Comparison of ENCODE assay signal across 19 cellular contexts in genomic region chrX:23993012-23993633, GRCh38. TPM values are rescaled to one million over a fixed set of nuclear protein-coding genes. Genes with fewer than 3 reads are reported as not detected.
DNase-seq lines count a peak whose midpoint lies in the region; ATAC-seq, FAIRE-seq and TF ChIP-seq lines count a peak whose summit lies in the region.
"Had no signal": no experiment of that assay in that cellular context is flagged by ENCODE, and none has a peak within 500 bp of the region (broad histone marks: within the 10 kb centered on the region; RNA-seq: fewer than 3 reads in every experiment).

No MANE protein-coding gene starts in this region.

- peak overlapping the region; percentile 15 for H3K27ac Mint-ChIP-seq in T-helper 2 cell treated with Interferon-gamma antibody and Interleukin-4, amounts not matched to agents 5 μg/mL and 100 μg/mL, for 36 hours
- H3K27ac Mint-ChIP-seq in astrocyte (ENCODE audit: unreplicated experiment) = no peak overlapping the region

- H3K4me2 ChIP-seq in astrocyte (ENCODE audit: low read length) (peak overlapping the region; percentile 19), PC-3 (ENCODE audit: low read length) (no peak overlapping the region)

- no peak for DNase-seq in T-helper 2 cell treated with Interferon-gamma antibody and Interleukin-4, amounts not matched to agents 5 μg/mL and 100 μg/mL, for 36 hours (ENCODE audit: low spot score)
- DNase-seq in T-helper 2 cell (no peak), EH (ENCODE audit: low read depth) (peak; percentile 6), astrocyte (ENCODE audit: low read depth) (peak; percentile 22), fibroblast of pulmonary artery (ENCODE audit: low read depth) (peak; percentile 51), PC-3 (no peak), SKM-1 (lab: John Stamatoyannopoulos, UW; ENCODE audit: unreplicated experiment) (no peak), GM19240 (ENCODE audit: insufficient read length, low spot score) (no peak)
- DNase-seq: 8988T; activated gamma-delta T cell treated with Interleukin-2 at 50 U/mL for 16 hours; aorta; effector memory CD8-positive, alpha-beta T cell; esophagus squamous epithelium; Karpas-422; mesendoderm; naive B cell; NCI-H187; spleen; upper lobe of right lung had no signal

- H3K27me3 Mint-ChIP-seq in T-helper 2 cell treated with Interferon-gamma antibody and Interleukin-4, amounts not matched to agents 5 μg/mL and 100 μg/mL, for 36 hours (ENCODE audit: low read depth) = no peaks in the 10 kb centered on the region
- no peaks in the 10 kb centered on the region for H3K27me3 Mint-ChIP-seq in astrocyte (ENCODE audit: low read depth, unreplicated experiment)
- H3K27me3 Mint-ChIP-seq: effector memory CD8-positive, alpha-beta T cell had no signal

- H4K20me1 ChIP-seq in astrocyte (ENCODE audit: insufficient read depth, low read length) (peaks cover 4% of the 10 kb centered on the region), PC-3 (ENCODE audit: low read length) (no peaks in the 10 kb centered on the region)

- peaks cover 22% of the 10 kb centered on the region for H3K36me3 Mint-ChIP-seq in T-helper 2 cell treated with Interferon-gamma antibody and Interleukin-4, amounts not matched to agents 5 μg/mL and 100 μg/mL, for 36 hours (ENCODE audit: low read depth)
- H3K36me3 Mint-ChIP-seq in astrocyte (ENCODE audit: low read depth, unreplicated experiment) = peaks cover 2% of the 10 kb centered on the region

- H3K9me3 ChIP-seq in astrocyte (ENCODE audit: insufficient read depth, low read depth, low read length) (no peaks in the 10 kb centered on the region), PC-3 (ENCODE audit: low read length) (no peaks in the 10 kb centered on the region)
- H3K9me3 ChIP-seq: esophagus squamous epithelium, spleen, upper lobe of right lung had no signal

- H2AFZ ChIP-seq in astrocyte (ENCODE audit: low read depth, low read length) (no peak overlapping the region), PC-3 (ENCODE audit: low read length) (no peak overlapping the region)

- BruUV-seq in PC-3 (replicated peaks; lab: Mats Ljungman, UMichigan) = no TSS peak

- no peaks in the 10 kb centered on the region for H3K9me2 ChIP-seq in PC-3 (replicated peaks; ENCODE audit: low read length)

- intact Hi-C loops in PC-3 (cut with micrococcal nuclease) = no loop called here

- H3K27ac ChIP-seq in astrocyte (ENCODE audit: low read depth, low read length) = no peak overlapping the region
- no peak overlapping the region for H3K27ac ChIP-seq in PC-3 (ENCODE audit: low read length)
- H3K27ac ChIP-seq: esophagus squamous epithelium, spleen, upper lobe of right lung had no signal

- no peaks in the 10 kb centered on the region for H3F3A ChIP-seq in PC-3 (ENCODE audit: low read length, unreplicated experiment)

- no peak overlapping the region for H3K4me3 ChIP-seq in astrocyte (ENCODE audit: insufficient read depth, low read depth, low read length)
- H3K4me3 ChIP-seq in fibroblast of pulmonary artery (replicated peaks; ENCODE audit: low read depth, low read length) = no peak overlapping the region
- no peak overlapping the region for H3K4me3 ChIP-seq in PC-3 (ENCODE audit: low read length)
- H3K4me3 ChIP-seq: esophagus squamous epithelium, spleen, upper lobe of right lung had no signal

- H3K79me2 ChIP-seq in astrocyte (ENCODE audit: insufficient read depth, low read length) (peaks cover 5% of the 10 kb centered on the region), PC-3 (ENCODE audit: low read length) (no peaks in the 10 kb centered on the region)

- peaks cover 8% of the 10 kb centered on the region for H3K4me1 Mint-ChIP-seq in T-helper 2 cell treated with Interferon-gamma antibody and Interleukin-4, amounts not matched to agents 5 μg/mL and 100 μg/mL, for 36 hours (ENCODE audit: low read depth)
- peaks cover 4% of the 10 kb centered on the region for H3K4me1 Mint-ChIP-seq in astrocyte (ENCODE audit: low read depth, unreplicated experiment)
- H3K4me1 Mint-ChIP-seq: naive B cell had no signal

- H3K4me3 Mint-ChIP-seq in T-helper 2 cell treated with Interferon-gamma antibody and Interleukin-4, amounts not matched to agents 5 μg/mL and 100 μg/mL, for 36 hours = no peak overlapping the region
- no peak overlapping the region for H3K4me3 Mint-ChIP-seq in astrocyte (ENCODE audit: unreplicated experiment)
- H3K4me3 Mint-ChIP-seq: effector memory CD8-positive, alpha-beta T cell; naive B cell had no signal

- H3K9me3 Mint-ChIP-seq in T-helper 2 cell treated with Interferon-gamma antibody and Interleukin-4, amounts not matched to agents 5 μg/mL and 100 μg/mL, for 36 hours = no peaks in the 10 kb centered on the region
- H3K9me3 Mint-ChIP-seq in astrocyte (ENCODE audit: unreplicated experiment) = no peaks in the 10 kb centered on the region
- H3K9me3 Mint-ChIP-seq: effector memory CD8-positive, alpha-beta T cell; naive B cell had no signal

- H3K36me3 ChIP-seq in astrocyte (ENCODE audit: insufficient read depth, low read length) (peaks cover 3% of the 10 kb centered on the region), PC-3 (ENCODE audit: low read depth, low read length) (peaks cover 4% of the 10 kb centered on the region; the same call in 1 of the 2 replicates)

- peaks cover 4% of the 10 kb centered on the region for H3K4me1 ChIP-seq in astrocyte (ENCODE audit: insufficient read depth, low read length)
- no peaks in the 10 kb centered on the region for H3K4me1 ChIP-seq in PC-3 (ENCODE audit: insufficient read depth, low read length)
- H3K4me1 ChIP-seq: esophagus squamous epithelium, spleen, upper lobe of right lung had no signal

- no peak for TF ChIP-seq CTCF in astrocyte (IDR thresholded peaks at IDR 0.05; ENCODE audit: insufficient read depth, low read depth, low read length)
- TF ChIP-seq CTCF in fibroblast of pulmonary artery (IDR thresholded peaks at IDR 0.05; ENCODE audit: low read length, missing control alignments) = no peak
- no peak for TF ChIP-seq CTCF in PC-3 (conservative IDR thresholded peaks at IDR 0.05; ENCODE audit: low read depth, low read length)

- CTCF ChIA-PET in PC-3 (lab: Charles Lee) = no interaction called here

- POLR2A ChIA-PET in PC-3 (lab: Charles Lee; ENCODE audit: unreplicated experiment) = no interaction called here

- ATAC-seq in PC-3 = no peak
- ATAC-seq: effector memory CD8-positive, alpha-beta T cell; upper lobe of right lung had no signal

- no peaks in the 10 kb centered on the region for H3K27me3 ChIP-seq in astrocyte (ENCODE audit: insufficient read depth, low read length)
- no peaks in the 10 kb centered on the region for H3K27me3 ChIP-seq in PC-3 (ENCODE audit: low read length)
- H3K27me3 ChIP-seq: esophagus squamous epithelium, upper lobe of right lung had no signal

- no peak for FAIRE-seq in astrocyte (lab: Jason Lieb, UNC)

- H3K9ac ChIP-seq in astrocyte (ENCODE audit: low read length) = no peak overlapping the region
- H3K9ac ChIP-seq in PC-3 (ENCODE audit: low read length) = no peak overlapping the region

RNA-seq across cellular contexts. Expression of gene KLHL15, which starts 33.9 kb away (rescaled TPM):
- 6.5 and 7.5 TPM in 2 replicates for total RNA-seq in astrocyte
- total RNA-seq in PC-3 (2014; rRNA removed) = 7.3 and 8.5 TPM in 2 replicates

Comparison
In these comparisons a context has a peak if more than half of its experiments do, and no peak if none do; other contexts are left out.
1. DNase-seq: peak in EH (single experiment), astrocyte (single experiment) and fibroblast of pulmonary artery (single experiment); none in T-helper 2 cell treated with Interferon-gamma antibody and Interleukin-4, amounts not matched to agents 5 μg/mL and 100 μg/mL, for 36 hours (single experiment), T-helper 2 cell (0 of 5), PC-3 (single experiment), SKM-1 (single experiment) and GM19240 (single experiment).